29 cellular contexts compared by ENCODE assay signal in genomic region chr20:14550655-14551054, GRCh38.
"Had no signal": no experiment of that assay in that cellular context is flagged by ENCODE, and none has a peak within 500 bp of the region (broad histone marks: within the 10 kb centered on the region; RNA-seq: fewer than 3 reads in every experiment).

No MANE protein-coding gene starts in this region.

- H3K36me3 ChIP-seq: neutrophil, pancreas, right lobe of liver, sigmoid colon, spleen, suprapubic skin, tibial artery, transverse colon, upper lobe of right lung, uterus had no signal

- H3K27ac ChIP-seq: neutrophil, pancreas, psoas muscle, right lobe of liver, sigmoid colon, spleen, suprapubic skin, testis, tibial artery, transverse colon, upper lobe of right lung, uterus had no signal

- DNase-seq: naive thymus-derived CD8-positive, alpha-beta T cell; nephron progenitor cell; nucleus accumbens; pancreas; posterior cingulate gyrus; psoas muscle; right cardiac atrium; right lobe of liver; sigmoid colon; spleen; stimulated activated CD4-positive, alpha-beta T cell treated with anti-CD3 and anti-CD28 coated beads, Interleukin-12 subunit alpha, Interleukin-12 subunit beta, amount 100 ng/mL, for 4 hours; stimulated activated CD4-positive, alpha-beta T cell treated with anti-CD3 and anti-CD28 coated beads, Interleukin-1b, Interleukin-23, amount 100 ng/mL, for 48 hours; stimulated activated CD4-positive, alpha-beta T cell treated with anti-CD3 and anti-CD28 coated beads, Interleukin-4, amount 100 ng/mL, for 1 hour; stimulated activated CD4-positive, alpha-beta T cell treated with anti-CD3 and anti-CD28 coated beads, Interleukin-4, amount 100 ng/mL, for 4 hours; stimulated activated CD8-positive, alpha-beta memory T cell treated with anti-CD3 and anti-CD28 coated beads, Interleukin-4, amount 100 ng/mL, for 48 hours; stimulated activated naive CD4-positive, alpha-beta T cell; stimulated activated naive CD8-positive, alpha-beta T cell treated with anti-CD3 and anti-CD28 coated beads, Interleukin-15, amount 100 ng/mL, for 72 hours; stimulated activated naive CD8-positive, alpha-beta T cell treated with anti-CD3 and anti-CD28 coated beads, Interleukin-15, Interleukin-2, amounts not matched to agents 100 U/mL and 50 U/mL, for 24 hours; substantia nigra; testis; tibial artery; transverse colon; upper lobe of right lung; uterus had no signal

- H3K27me3 ChIP-seq: neutrophil, pancreas, right lobe of liver, sigmoid colon, spleen, suprapubic skin, testis, tibial artery, transverse colon, upper lobe of right lung, uterus had no signal

- H3K4me2 ChIP-seq: smooth muscle cell had no signal

- H3K4me3 ChIP-seq: pancreas, psoas muscle, right lobe of liver, sigmoid colon, smooth muscle cell, spleen, suprapubic skin, testis, tibial artery, transverse colon, upper lobe of right lung, uterus had no signal

- H3K9me3 ChIP-seq: neutrophil, pancreas, psoas muscle, right lobe of liver, sigmoid colon, suprapubic skin, testis, tibial artery, transverse colon, upper lobe of right lung, uterus had no signal

- H3K4me1 ChIP-seq: pancreas, psoas muscle, right lobe of liver, sigmoid colon, spleen, suprapubic skin, testis, tibial artery, transverse colon, upper lobe of right lung, uterus had no signal

- ATAC-seq: naive thymus-derived CD8-positive, alpha-beta T cell; natural killer cell treated with Interleukin-12 subunit alpha and Interleukin-12 subunit beta and Interleukin-15 and Interleukin-18, amount 100 ng/mL, for 72 hours; pancreas; psoas muscle; right cardiac atrium; right lobe of liver; stimulated activated memory B cell treated with anti-CD40 and anti-IgM and Interleukin-4, amounts not matched to agents 10 μg/mL and 1 μg/mL and 100 μg/mL, for 72 hours; stimulated activated naive CD8-positive, alpha-beta T cell treated with anti-CD3 and anti-CD28 coated beads, Interleukin-15, amount 100 ng/mL, for 72 hours; stimulated activated naive CD8-positive, alpha-beta T cell treated with anti-CD3 and anti-CD28 coated beads, Interleukin-15, Interleukin-2, amounts not matched to agents 100 U/mL and 50 U/mL, for 24 hours; upper lobe of right lung had no signal
